Comparison of ENCODE assay signal across 3 cellular contexts in the genomic region with DNA sequence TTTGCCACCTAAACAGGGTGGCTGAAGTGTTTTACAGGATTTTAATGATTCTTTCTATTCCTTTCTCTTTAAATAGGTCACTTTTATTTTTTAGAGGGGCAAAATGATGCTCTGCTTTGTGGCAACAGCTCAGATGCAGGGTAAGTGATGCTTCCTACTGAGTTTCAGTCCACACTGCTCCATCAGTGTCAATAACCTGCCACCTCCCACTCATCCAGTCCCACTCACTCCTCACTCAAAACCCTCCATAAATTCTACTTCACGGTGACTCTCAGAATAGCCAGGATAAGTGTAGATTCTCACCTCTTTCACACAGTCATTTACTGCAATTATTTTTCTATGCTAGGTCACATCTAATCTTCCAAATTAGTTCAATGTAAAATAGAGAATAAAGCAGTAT.
"Had no signal": no experiment of that assay in that cellular context is flagged by ENCODE, and none has a peak within 500 bp of the region (broad histone marks: within the 10 kb centered on the region; RNA-seq: fewer than 3 reads in every experiment).

No MANE protein-coding gene starts in this region.

- H3K4me3 ChIP-seq: GM12878 had no signal

- ATAC-seq: GM12878 had no signal

- DNase-seq: GDM1, GF-D8 had no signal
